ENCODE assay signal across 1 cellular context in the genomic region with DNA sequence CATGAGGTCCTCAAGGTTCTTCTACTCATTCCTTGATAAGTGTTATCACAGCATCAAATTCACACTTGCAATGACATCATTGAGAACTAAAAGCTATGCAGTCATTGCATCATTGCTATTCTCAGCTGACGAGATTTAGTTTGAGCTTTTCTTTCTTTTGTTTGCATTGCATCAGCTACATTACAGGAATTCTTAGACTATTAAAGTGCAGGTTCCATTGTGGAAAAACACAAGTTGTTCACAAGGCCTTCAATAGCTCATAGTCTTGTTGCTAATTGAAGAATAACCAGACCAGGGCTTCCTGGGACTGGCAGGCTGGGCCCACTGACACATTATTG.
TF ChIP-seq lines count a peak whose summit lies in the region.

No MANE protein-coding gene starts in this region.

TF ChIP-seq in HepG2, 621 proteins besides CTCF, POLR2A, EP300 and RAD21 (continued from another document):
- TF ChIP-seq TEAD3 (CRISPR knock-in tag; optimal IDR thresholded peaks at IDR 0.05; ENCODE audit: borderline replicate concordance): peak; percentile 91
